Comparison of ENCODE assay signal across 1 cellular context in genomic region chr2:222842517-222843174, GRCh38.
TF ChIP-seq lines count a peak whose summit lies in the region.

No MANE protein-coding gene starts in this region.

TF ChIP-seq in WTC11, 78 proteins besides CTCF, POLR2A, EP300 and RAD21:
- TF ChIP-seq USF2 (CRISPR knock-in tag; IDR thresholded peaks at IDR 0.05) (no peak), CBFB (CRISPR knock-in tag; IDR thresholded peaks at IDR 0.05; ENCODE audit: low read depth) (no peak), GABPB1 (CRISPR knock-in tag; IDR thresholded peaks at IDR 0.05) (peak; percentile 87)
